ENCODE assay signal across 8 cellular contexts in the genomic region with DNA sequence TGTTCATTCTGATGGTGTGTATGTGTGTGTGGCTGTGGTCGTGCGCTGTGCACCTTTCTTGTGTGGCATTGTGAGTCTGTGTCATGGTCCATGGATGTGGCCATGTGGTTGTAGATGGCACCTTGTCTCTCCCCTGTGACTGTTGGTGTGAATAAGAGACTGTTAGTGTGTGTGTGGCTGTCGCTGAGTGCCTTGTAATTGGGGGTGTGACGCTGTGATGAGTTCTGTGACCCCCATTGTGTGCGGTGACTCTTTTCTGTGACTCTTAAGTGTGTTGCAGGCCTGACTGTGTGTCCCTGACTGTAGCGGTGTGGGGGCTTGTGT. TPM values are rescaled to one million over a fixed set of nuclear protein-coding genes. Genes with fewer than 3 reads are reported as not detected.
DNase-seq lines count a peak whose midpoint lies in the region; ATAC-seq and TF ChIP-seq lines count a peak whose summit lies in the region.

No MANE protein-coding gene starts in this region.

- peak overlapping the region; percentile 86 for H3K4me3 ChIP-seq in AG04449 (ENCODE audit: low read depth, low read length)
- H3K4me3 ChIP-seq in KMS-11 (IDR thresholded peaks at IDR 0.05; ENCODE audit: insufficient read depth, low read depth, low read length): no peak overlapping the region
- H3K4me3 ChIP-seq in coronary artery: peak overlapping the region; percentile 88

- TF ChIP-seq CTCF in AG04449 (IDR thresholded peaks at IDR 0.05; ENCODE audit: insufficient read depth, low read length, missing control alignments) (no peak), KMS-11 (conservative IDR thresholded peaks at IDR 0.05; ENCODE audit: low read depth, low read length) (no peak), coronary artery (IDR thresholded peaks at IDR 0.05) (no peak), natural killer cell (IDR thresholded peaks at IDR 0.05) (no peak)

- no peaks in the 10 kb centered on the region for H3K36me3 Mint-ChIP-seq in natural killer cell

- H3K27me3 Mint-ChIP-seq in natural killer cell (ENCODE audit: low read depth in 2 of 2): no peaks in the 10 kb centered on the region

- ATAC-seq in natural killer cell (peak in 2 of 3 donors; percentile 26 to 35), GM19351 (IDR thresholded peaks at IDR 0.05; ENCODE audit: unreplicated experiment) (no peak), HG03520 (IDR thresholded peaks at IDR 0.05; ENCODE audit: unreplicated experiment) (no peak)
- ATAC-seq in activated CD4-positive, CD25-positive, alpha-beta regulatory T cell treated with anti-CD3 and anti-CD28 coated beads, Interleukin-2, amount 50 U/mL, for 24 hours: no peak

- CTCF ChIA-PET in AG04449 (lab: Yijun Ruan, JAX): no interaction called here

- peaks cover 12 to 21% of the 10 kb centered on the region in 2 donors for H3K4me1 Mint-ChIP-seq in natural killer cell

- no peak overlapping the region for H3K9ac ChIP-seq in KMS-11

- H4K20me1 ChIP-seq in KMS-11 (ENCODE audit: insufficient read depth): no peaks in the 10 kb centered on the region

- no peaks in the 10 kb centered on the region for H3K27me3 ChIP-seq in KMS-11 (ENCODE audit: insufficient read depth, low read depth)

- H3K4me1 ChIP-seq in KMS-11 (ENCODE audit: low read depth, poor library complexity, severe bottlenecking): peaks cover 9% of the 10 kb centered on the region

- H3K4me3 Mint-ChIP-seq in natural killer cell: peak overlapping the region; percentile 80

- no peaks in the 10 kb centered on the region for H3K79me2 ChIP-seq in KMS-11 (ENCODE audit: insufficient read depth, low read depth)

- H3K27ac ChIP-seq in KMS-11: no peak overlapping the region
- H3K27ac ChIP-seq in coronary artery: peak overlapping the region in 1 of 2 donors; percentile 86

- DNase-seq in AG04449 (ENCODE audit: low read depth, low spot score): no peak
- DNase-seq in coronary artery (ENCODE audit: low spot score): no peak
- no peak for DNase-seq in natural killer cell
- no peak for DNase-seq in ureter (ENCODE audit: low spot score)

- peak overlapping the region; percentile 33 for H3K4me2 ChIP-seq in KMS-11

- intact Hi-C loops in natural killer cell (cut with micrococcal nuclease): no loop called here

- POLR2A ChIA-PET in AG04449 (lab: Yijun Ruan, JAX): no interaction called here

- H2AFZ ChIP-seq in KMS-11 (ENCODE audit: low read depth): no peak overlapping the region

- H3K36me3 ChIP-seq in KMS-11 (ENCODE audit: insufficient read depth): no peaks in the 10 kb centered on the region

- H3K27ac Mint-ChIP-seq in natural killer cell: peak overlapping the region; percentile 5 to 89

- no peaks in the 10 kb centered on the region for H3K9me3 Mint-ChIP-seq in natural killer cell

RNA-seq across cellular contexts. Expression of a gene that starts 0.8 kb away (rescaled TPM):
- total RNA-seq in natural killer cell: 10 to 100 TPM; 13.3 to 21.1 (median 16.1) TPM
- total RNA-seq in ureter: 25.5 TPM

RNA-seq across cellular contexts. Expression of a gene that starts 9.7 kb away (rescaled TPM):
- 10 to 100 TPM; 86.9 to 94.9 (median 91.8) TPM for total RNA-seq in natural killer cell
- total RNA-seq in ureter: 44.4 TPM

RNA-seq across cellular contexts. Expression of a gene that starts 10.0 kb away (rescaled TPM):
- total RNA-seq in natural killer cell: 10 to 100 TPM; 25.0 to 29.9 (median 29.5) TPM
- 185 TPM for total RNA-seq in ureter

RNA-seq across cellular contexts. Expression of a gene that starts 16.6 kb away (rescaled TPM):
- total RNA-seq in natural killer cell: 10 to 100 TPM; 14.3 to 20.0 (median 15.7) TPM
- total RNA-seq in ureter: 58.1 TPM

RNA-seq across cellular contexts. Expression of a gene that starts 18.4 kb away (rescaled TPM):
- total RNA-seq in natural killer cell (1 to 10 TPM; 2.1 to 2.9 (median 2.8) TPM), ureter (4.3 TPM)

Comparison
In these comparisons a context has a peak if more than half of its experiments do, and no peak if none do; other contexts are left out.
1. ATAC-seq: peak in natural killer cell (2 of 3); none in activated CD4-positive, CD25-positive, alpha-beta regulatory T cell treated with anti-CD3 and anti-CD28 coated beads, Interleukin-2, amount 50 U/mL, for 24 hours (0 of 2), GM19351 (single experiment) and HG03520 (single experiment).